In the genomic region with DNA sequence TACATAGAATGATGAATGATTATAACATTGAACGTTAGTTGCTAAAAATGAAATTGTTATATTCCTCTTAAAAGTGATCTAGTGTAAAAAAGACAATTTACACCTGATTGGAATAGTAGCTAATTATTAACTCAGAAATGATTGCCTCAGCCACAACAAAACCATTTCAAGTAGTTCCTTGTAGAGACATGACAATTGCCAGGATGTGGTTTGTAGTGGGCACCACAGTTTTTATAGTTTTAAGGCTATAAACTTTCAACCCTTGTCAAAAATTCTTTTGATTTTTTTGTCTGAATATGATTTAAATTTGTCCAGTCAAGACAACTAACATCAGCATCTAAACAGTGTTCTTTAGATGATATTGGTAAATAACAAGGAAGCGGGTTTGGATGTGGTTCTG, we compare ENCODE assay signal across 21 cellular contexts.
"Had no signal": no experiment of that assay in that cellular context is flagged by ENCODE, and none has a peak within 500 bp of the region (broad histone marks: within the 10 kb centered on the region; RNA-seq: fewer than 3 reads in every experiment).

No MANE protein-coding gene starts in this region.

- H3K27me3 ChIP-seq: heart right ventricle, neural progenitor cell, spleen, transverse colon had no signal

- H3K9me3 ChIP-seq: thoracic aorta had no signal

- ATAC-seq: esophagus mucosa; heart right ventricle; left cardiac atrium; natural killer cell treated with Interleukin-12 subunit alpha and Interleukin-12 subunit beta and Interleukin-15 and Interleukin-18, amount 100 ng/mL, for 72 hours; psoas muscle; sciatic nerve; stimulated activated memory B cell treated with anti-CD40 and anti-IgM and Interleukin-4, amounts not matched to agents 10 μg/mL and 1 μg/mL and 100 μg/mL, for 72 hours had no signal

- H3K4me3 ChIP-seq: heart right ventricle, left ventricle myocardium inferior, lung, neural progenitor cell, psoas muscle, spleen, thoracic aorta, transverse colon had no signal

- H3K27ac ChIP-seq: heart right ventricle, left ventricle myocardium inferior, neural progenitor cell, psoas muscle, spleen, thoracic aorta, transverse colon had no signal

- H3K36me3 ChIP-seq: heart right ventricle, left ventricle myocardium inferior, neural progenitor cell, spleen, thoracic aorta, transverse colon had no signal

- H3K4me1 ChIP-seq: heart right ventricle, left ventricle myocardium inferior, neural progenitor cell, psoas muscle, spleen, transverse colon had no signal

- DNase-seq: effector memory CD4-positive, alpha-beta T cell; heart right ventricle; islet precursor cell; left cardiac atrium; left ventricle myocardium inferior; mesenchymal stem cell; midbrain; nucleus accumbens; psoas muscle; spleen; stimulated activated CD4-positive, alpha-beta T cell treated with anti-CD3 and anti-CD28 coated beads, Interleukin-15, amount 100 ng/mL, for 24 hours; stimulated activated CD4-positive, alpha-beta T cell treated with anti-CD3 and anti-CD28 coated beads, Interleukin-1b, Interleukin-23, amount 100 ng/mL, for 48 hours; stimulated activated CD4-positive, alpha-beta T cell treated with anti-CD3 and anti-CD28 coated beads, Interleukin-4, amount 100 ng/mL, for 24 hours; transverse colon had no signal
